ENCODE assay signal across 1 cellular context in genomic region chr17:40061532-40062038, GRCh38.
TF ChIP-seq lines count a peak whose summit lies in the region.

No MANE protein-coding gene starts in this region.

TF ChIP-seq in IMR-90, 13 proteins besides CTCF, POLR2A, EP300 and RAD21 (continued from another document):
- TF ChIP-seq BHLHE40 (IDR thresholded peaks at IDR 0.05; ENCODE audit: low read depth, low read length) (no peak), USF2 (IDR thresholded peaks at IDR 0.05; ENCODE audit: low read depth, low read length) (no peak), CHD1 (IDR thresholded peaks at IDR 0.05; ENCODE audit: low read depth, low read length) (no peak), FOS (IDR thresholded peaks at IDR 0.05; ENCODE audit: low read depth, low read length) (no peak), ELK1 (IDR thresholded peaks at IDR 0.05; ENCODE audit: borderline replicate concordance, low read depth, low read length) (no peak), CEBPB (IDR thresholded peaks at IDR 0.05; ENCODE audit: low read depth, low read length) (no peak), RFX5 (IDR thresholded peaks at IDR 0.05; ENCODE audit: low read depth, low read length) (no peak), RCOR1 (IDR thresholded peaks at IDR 0.05; ENCODE audit: insufficient replicate concordance, low read length) (no peak), MXI1 (IDR thresholded peaks at IDR 0.05; ENCODE audit: borderline replicate concordance, low read depth, low read length) (no peak), MAFK (IDR thresholded peaks at IDR 0.05; ENCODE audit: low read depth, low read length) (no peak), MAZ (IDR thresholded peaks at IDR 0.05; ENCODE audit: borderline replicate concordance, low read depth, low read length) (no peak), SMC3 (IDR thresholded peaks at IDR 0.05; ENCODE audit: low read depth, low read length) (no peak)
